In the genomic region with DNA sequence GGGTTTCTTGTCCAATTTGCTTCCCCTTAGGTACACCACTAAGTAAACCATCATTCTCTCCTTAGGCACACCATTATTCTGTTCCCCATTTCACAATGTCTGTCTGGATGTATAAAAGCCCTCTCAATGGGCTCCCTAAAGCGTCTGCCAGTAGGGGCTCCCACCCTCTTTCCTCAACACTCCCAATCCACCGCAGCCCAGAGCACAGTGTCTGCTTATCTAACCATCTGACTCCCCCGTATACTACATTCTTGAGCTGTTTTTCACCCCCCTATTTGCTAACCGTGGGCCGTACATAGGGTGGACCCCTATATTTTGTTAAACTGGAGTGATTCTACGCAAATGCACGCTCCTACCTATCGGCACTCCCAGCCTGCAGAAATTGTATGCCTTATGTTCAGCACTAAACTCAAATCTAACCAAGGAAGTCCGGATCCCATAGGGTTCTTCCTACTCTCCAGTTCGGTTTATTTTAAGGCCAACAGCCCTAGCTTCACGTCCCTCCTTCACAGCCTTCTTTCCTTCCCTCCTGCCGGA, we compare ENCODE assay signal across 8 cellular contexts. TPM values are rescaled to one million over a fixed set of nuclear protein-coding genes. Genes with fewer than 3 reads are reported as not detected.
DNase-seq lines count a peak whose midpoint lies in the region; ATAC-seq and TF ChIP-seq lines count a peak whose summit lies in the region.

No MANE protein-coding gene starts in this region.

- peak; percentile 59 for DNase-seq in OCI-LY7 (ENCODE audit: low spot score)
- DNase-seq in caudate nucleus (lab: John Stamatoyannopoulos, UW) = peak in 6 of 61 donors; percentile 11 to 42 (median 32)
- DNase-seq in left kidney (ENCODE audit: low read depth, low spot score) = peak; percentile 77
- peak; percentile 19 for DNase-seq in testis
- no peak for DNase-seq in SK-N-DZ (ENCODE audit: low spot score)

- H3K9me3 ChIP-seq in OCI-LY7 (ENCODE audit: low read length) (no peaks in the 10 kb centered on the region), testis (no peaks in the 10 kb centered on the region)

- peaks cover 22% of the 10 kb centered on the region; the same call in 1 of the 2 replicates for H4K20me1 ChIP-seq in OCI-LY7 (ENCODE audit: insufficient read depth, low read length)

- POLR2A ChIA-PET in OCI-LY7 (lab: Charles Lee) = interaction anchor here (0.7 to 1.9 kb wide), 8 partner anchors 11 to 250 kb away, joined by 3 to 7 read pairs (median 4); partner anchors contain the start of gene MED24

- intact Hi-C loops in OCI-LY7 (cut with micrococcal nuclease; ENCODE audit: unreplicated experiment) (loop anchor here (1.0 kb wide), 6 partner anchors 21 to 358 kb away; partner anchors contain the start of genes IKZF3, LRRC3C and ORMDL3), testis (cut with DNase I; ENCODE audit: low total_unique reads) (no loop called here)

- BruUV-seq in OCI-LY7 (replicated peaks; lab: Mats Ljungman, UMichigan) = no TSS peak

- CTCF ChIA-PET in OCI-LY7 (lab: Charles Lee; ENCODE audit: unreplicated experiment) = no interaction called here

- H3K79me2 ChIP-seq in OCI-LY7 (ENCODE audit: insufficient read depth, low read depth, low read length) = peaks cover 30% of the 10 kb centered on the region

- no peaks in the 10 kb centered on the region for H3K9me2 ChIP-seq in OCI-LY7 (ENCODE audit: insufficient read depth, low read length)

- peak overlapping the region; percentile 96 for H3K4me3 ChIP-seq in OCI-LY7 (ENCODE audit: low read depth, low read length, poor library complexity, severe bottlenecking)
- H3K4me3 ChIP-seq in testis = peak overlapping the region; percentile 86 to 100

- ATAC-seq in GM18519 (IDR thresholded peaks at IDR 0.05; ENCODE audit: low FRiP score, unreplicated experiment) = peak; percentile 1
- peak; percentile 9 for ATAC-seq in HG03342 (IDR thresholded peaks at IDR 0.05; ENCODE audit: unreplicated experiment)

- H3K27me3 ChIP-seq in testis = no peaks in the 10 kb centered on the region

- TF ChIP-seq CTCF in C4-2B (conservative IDR thresholded peaks at IDR 0.05) = no peak
- peak; percentile 23; the same call in 1 of the 2 replicates for TF ChIP-seq CTCF in OCI-LY7 (conservative IDR thresholded peaks at IDR 0.05; ENCODE audit: low read length)
- TF ChIP-seq CTCF in testis (IDR thresholded peaks at IDR 0.05) = no peak

- TF ChIP-seq POLR2A in testis (IDR thresholded peaks at IDR 0.05) = no peak

- WGBS in testis, 2 donors = 0 to 1% methylated on average over 12 of the region's 12 CpGs

- H3K27ac ChIP-seq in C4-2B = peak overlapping the region; percentile 97
- H3K27ac ChIP-seq in OCI-LY7 (ENCODE audit: low read depth, low read length, poor library complexity, severe bottlenecking) = peak overlapping the region; percentile 64
- H3K27ac ChIP-seq in caudate nucleus (ENCODE audit: low read depth, low read length) = peak overlapping the region; percentile 63
- peak overlapping the region; percentile 75 to 91 for H3K27ac ChIP-seq in testis

- H3K4me2 ChIP-seq in OCI-LY7 (ENCODE audit: low read length) = peak overlapping the region; percentile 85

- H2AFZ ChIP-seq in OCI-LY7 (ENCODE audit: low read length) = peak overlapping the region; percentile 85

- peaks cover 23% of the 10 kb centered on the region for H3K4me1 ChIP-seq in OCI-LY7 (ENCODE audit: insufficient read depth, low read length, poor library complexity, severe bottlenecking)
- peaks cover 16% of the 10 kb centered on the region for H3K4me1 ChIP-seq in testis

- H3K36me3 ChIP-seq in OCI-LY7 (ENCODE audit: insufficient read depth, low read length) (peaks cover 28% of the 10 kb centered on the region), testis (ENCODE audit: low read depth, missing control alignments) (no peaks in the 10 kb centered on the region)

RNA-seq across cellular contexts. Expression of gene PSMD3, which starts 0.7 kb away (rescaled TPM):
- total RNA-seq in OCI-LY7 (2014; rRNA removed; shearing (Covaris generic)) = 149 and 150 TPM in 2 replicates
- total RNA-seq in OCI-LY7 (2022) (140 and 150 TPM in 2 replicates), testis (100 to 1,000 TPM; 112 to 129 TPM)
- 128 TPM for polyA plus RNA-seq in testis (ENCODE audit: insufficient read depth, low read depth, low replicate concordance)
- 214 and 237 TPM in 2 replicates for polyA plus RNA-seq in SK-N-DZ (2014; cell fraction: cytosol; rRNA removed)
- 148 and 168 TPM in 2 replicates for polyA plus RNA-seq in SK-N-DZ (2014; cell fraction: nucleus; rRNA removed)

RNA-seq across cellular contexts. Expression of gene GSDMA, which starts 17.1 kb away (rescaled TPM):
- total RNA-seq in OCI-LY7 (2014; rRNA removed; shearing (Covaris generic)) = 0.15 and 0.57 TPM in 2 replicates
- 0.15 and 0.17 TPM in 2 replicates for total RNA-seq in OCI-LY7 (2022)
- under 1 TPM in 1 of 2 donors, not detected in 1; 0.37 TPM for total RNA-seq in testis
- 0.34 TPM for polyA plus RNA-seq in testis (ENCODE audit: insufficient read depth, low read depth, low replicate concordance)
- polyA plus RNA-seq in SK-N-DZ (2014; cell fraction: cytosol; rRNA removed) = not detected in 2 replicates
- not detected in 2 replicates for polyA plus RNA-seq in SK-N-DZ (2014; cell fraction: nucleus; rRNA removed)

RNA-seq across cellular contexts. Expression of gene CSF3, which starts 35.3 kb away (rescaled TPM):
- not detected in 2 replicates for total RNA-seq in OCI-LY7 (2014; rRNA removed; shearing (Covaris generic))
- total RNA-seq in OCI-LY7 (2022) (not detected in 2 replicates), testis (1 to 10 TPM; 2.4 to 3.6 TPM)
- polyA plus RNA-seq in testis (ENCODE audit: insufficient read depth, low read depth, low replicate concordance) = 0.80 TPM
- 0.32 and 0.63 TPM in 2 replicates for polyA plus RNA-seq in SK-N-DZ (2014; cell fraction: cytosol; rRNA removed)
- 0.27 and 0.50 TPM in 2 replicates for polyA plus RNA-seq in SK-N-DZ (2014; cell fraction: nucleus; rRNA removed)

RNA-seq across cellular contexts. Expression of gene LRRC3C, which starts 52.4 kb away (rescaled TPM):
- not detected in 2 replicates for total RNA-seq in OCI-LY7 (2014; rRNA removed; shearing (Covaris generic))
- total RNA-seq in OCI-LY7 (2022) (not detected in 2 replicates), testis (under 1 TPM in 1 of 2 donors, not detected in 1; 0.47 TPM)
- 0.78 TPM for polyA plus RNA-seq in testis (ENCODE audit: insufficient read depth, low read depth, low replicate concordance)
- not detected in 2 replicates for polyA plus RNA-seq in SK-N-DZ (2014; cell fraction: cytosol; rRNA removed)
- polyA plus RNA-seq in SK-N-DZ (2014; cell fraction: nucleus; rRNA removed) = not detected in 2 replicates

RNA-seq across cellular contexts. Expression of gene ORMDL3, which starts 52.5 kb away (rescaled TPM):
- total RNA-seq in OCI-LY7 (2014; rRNA removed; shearing (Covaris generic)) = 62.2 and 62.6 TPM in 2 replicates
- 61.3 and 65.9 TPM in 2 replicates for total RNA-seq in OCI-LY7 (2022)
- 10 to 100 TPM; 79.0 to 99.7 TPM for total RNA-seq in testis
- polyA plus RNA-seq in testis (ENCODE audit: insufficient read depth, low read depth, low replicate concordance) = 77.6 TPM
- 23.9 and 33.0 TPM in 2 replicates for polyA plus RNA-seq in SK-N-DZ (2014; cell fraction: cytosol; rRNA removed)
- polyA plus RNA-seq in SK-N-DZ (2014; cell fraction: nucleus; rRNA removed) = 23.2 and 24.6 TPM in 2 replicates
